ENCODE assay signal across 20 cellular contexts in genomic region chr3:23961913-23962312, GRCh38.
"Had no signal": no experiment of that assay in that cellular context is flagged by ENCODE, and none has a peak within 500 bp of the region (broad histone marks: within the 10 kb centered on the region; RNA-seq: fewer than 3 reads in every experiment).

No MANE protein-coding gene starts in this region.

- ATAC-seq: activated CD4-positive, CD25-positive, alpha-beta regulatory T cell treated with anti-CD3 and anti-CD28 coated beads, Interleukin-2, amount 50 U/mL, for 24 hours; activated CD8-positive, alpha-beta memory T cell treated with anti-CD3 and anti-CD28 coated beads, Interleukin-2, amount 10 ng/mL, durations not matched to agents 7 days and 5 days; activated naive CD4-positive, alpha-beta T cell treated with anti-CD3 and anti-CD28 coated beads, Interleukin-2, amount 50 U/mL, for 72 hours; activated T-cell treated with anti-CD3 and anti-CD28 coated beads, Interleukin-2, amount 50 U/mL, for 4 hours; SK-N-SH treated with all-trans-retinoic acid at 6 μM for 48 hours had no signal

- H3K9me3 ChIP-seq: SJSA1 had no signal

- DNase-seq: activated CD4-positive, alpha-beta T cell treated with anti-CD3 and anti-CD28 coated beads for 48 hours; activated CD4-positive, alpha-beta T cell treated with anti-CD3 and anti-CD28 coated beads, Interleukin-2, amount 50 U/mL, for 48 hours; activated CD8-positive, alpha-beta memory T cell treated with anti-CD3 and anti-CD28 coated beads, Interleukin-2, amount 10 ng/mL, durations not matched to agents 7 days and 5 days; activated effector memory CD4-positive, alpha-beta T cell treated with anti-CD3 and anti-CD28 coated beads, Interleukin-2, amount 50 U/mL, for 16 hours; activated naive CD4-positive, alpha-beta T cell treated with Interleukin-2 at 50 U/mL for 16 hours; activated T-cell treated with anti-CD3 and anti-CD28 coated beads, Interleukin-2, amount 50 U/mL, for 4 hours; brain microvascular endothelial cell; MM.1S; NCI-H1105; NCI-H1436; NCI-H1694 treated with DMSO at 0.1 percent for 48 hours; NCI-H2029 treated with DMSO at 0.1 percent for 48 hours; NCI-H510A treated with DMSO at 0.1 percent for 48 hours; NCI-H69; SHP77; SW 1271 had no signal

- H3K36me3 ChIP-seq: brain microvascular endothelial cell had no signal

- H3K27me3 ChIP-seq: brain microvascular endothelial cell, SJSA1 had no signal

- H3K4me3 ChIP-seq: SJSA1 had no signal

- H3K27ac ChIP-seq: brain microvascular endothelial cell had no signal
